Comparison of ENCODE assay signal across 32 cellular contexts in the genomic region with DNA sequence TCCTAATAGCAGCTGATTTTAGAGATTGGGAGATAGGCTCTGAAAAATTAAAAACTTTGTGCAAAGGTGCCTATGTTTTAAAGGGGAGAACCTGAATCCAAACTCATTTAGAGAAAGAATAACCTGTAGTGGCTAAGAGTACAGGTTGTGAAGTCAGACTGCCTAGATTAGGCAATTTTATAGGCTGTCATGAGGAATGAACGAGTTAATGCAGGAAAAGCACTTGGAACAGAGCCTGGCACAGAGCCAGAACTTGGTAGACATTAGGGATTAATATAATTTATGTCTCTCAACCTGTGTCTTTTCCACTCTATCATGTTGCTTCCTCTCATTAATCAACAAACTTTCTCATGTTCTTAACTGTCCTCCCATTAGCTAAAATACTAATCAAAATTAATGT.
DNase-seq lines count a peak whose midpoint lies in the region; ATAC-seq and TF ChIP-seq lines count a peak whose summit lies in the region.
"Had no signal": no experiment of that assay in that cellular context is flagged by ENCODE, and none has a peak within 500 bp of the region (broad histone marks: within the 10 kb centered on the region; RNA-seq: fewer than 3 reads in every experiment).

No MANE protein-coding gene starts in this region.

- peak; percentile 42 for ATAC-seq in mucosa of descending colon
- ATAC-seq in GM21717 (IDR thresholded peaks at IDR 0.05; ENCODE audit: unreplicated experiment): no peak
- no peak for ATAC-seq in HG03139 (IDR thresholded peaks at IDR 0.05; ENCODE audit: unreplicated experiment)
- ATAC-seq in Right ventricle myocardium superior (ENCODE audit: poor library complexity): no peak
- ATAC-seq: activated T-cell treated with anti-CD3 and anti-CD28 coated beads, Interleukin-2, amount 50 U/mL, for 72 hours; CD8-positive, alpha-beta T cell; gastrocnemius medialis; SK-N-SH treated with all-trans-retinoic acid at 6 μM for 48 hours; stimulated activated effector memory CD8-positive, alpha-beta T cell treated with anti-CD3 and anti-CD28 coated beads, Interleukin-12 subunit alpha, Interleukin-12 subunit beta, amount 100 ng/mL, for 72 hours had no signal

- no peaks in the 10 kb centered on the region for H3K9me3 ChIP-seq in mucosa of descending colon
- H3K9me3 ChIP-seq: esophagus squamous epithelium, gastrocnemius medialis, ovary, uterus had no signal

- no peak for TF ChIP-seq CTCF in mucosa of descending colon (IDR thresholded peaks at IDR 0.05)

- no peaks in the 10 kb centered on the region for H3K36me3 ChIP-seq in mucosa of descending colon (ENCODE audit: low read depth)
- H3K36me3 ChIP-seq: esophagus squamous epithelium, gastrocnemius medialis, ovary, spleen, uterus had no signal

- DNase-seq in NCI-H510A treated with DMSO at 0.1 percent for 48 hours (lab: John Stamatoyannopoulos, UW): peak; percentile 4
- no peak for DNase-seq in NCI-H510A (lab: John Stamatoyannopoulos, UW)
- DNase-seq in LoVo (ENCODE audit: low spot score): peak; percentile 22
- peak; percentile 94 for DNase-seq in NCI-H82 (lab: John Stamatoyannopoulos, UW)
- DNase-seq in mucosa of descending colon: no peak
- DNase-seq in Right ventricle myocardium superior: no peak
- DNase-seq: activated CD4-positive, alpha-beta T cell treated with anti-CD3 and anti-CD28 coated beads, Interleukin-2, amount 10 ng/mL, durations not matched to agents 24 days and 14 days; activated naive CD4-positive, alpha-beta T cell treated with Interleukin-2 at 50 U/mL for 16 hours; activated T-cell treated with anti-CD3 and anti-CD28 coated beads, Interleukin-2, amount 50 U/mL, for 72 hours; AML-193; amniotic stem cell; CD8-positive, alpha-beta T cell; DND-41; esophagus squamous epithelium; gastrocnemius medialis; GOT3; IMR-90; midbrain; MM.1S; NCI-H446 treated with DMSO at 0.1 percent for 48 hours; nephron progenitor cell; ovary; retina; spleen; stimulated activated CD4-positive, alpha-beta T cell treated with anti-CD3 and anti-CD28 coated beads, Interleukin-2, amount 100 ng/mL, for 48 hours; substantia nigra; uterus had no signal

- H3K4me3 ChIP-seq in mucosa of descending colon: no peak overlapping the region
- H3K4me3 ChIP-seq: coronary artery, esophagus squamous epithelium, gastrocnemius medialis, ovary, spleen, uterus had no signal

- peaks cover 7% of the 10 kb centered on the region for H3K4me1 ChIP-seq in mucosa of descending colon (ENCODE audit: low read depth)
- H3K4me1 ChIP-seq: esophagus squamous epithelium, gastrocnemius medialis, spleen, uterus had no signal

- intact Hi-C loops in mucosa of descending colon (cut with DNase I, micrococcal nuclease) (no loop called here), Right ventricle myocardium superior (cut with DNase I) (no loop called here)

Comparison
In these comparisons a context has a peak if more than half of its experiments do, and no peak if none do; other contexts are left out.
1. DNase-seq: peak in NCI-H510A treated with DMSO at 0.1 percent for 48 hours (single experiment), LoVo (single experiment) and NCI-H82 (single experiment); none in NCI-H510A (single experiment), mucosa of descending colon (0 of 3) and Right ventricle myocardium superior (single experiment).